Comparison of ENCODE assay signal across 11 cellular contexts in the genomic region with DNA sequence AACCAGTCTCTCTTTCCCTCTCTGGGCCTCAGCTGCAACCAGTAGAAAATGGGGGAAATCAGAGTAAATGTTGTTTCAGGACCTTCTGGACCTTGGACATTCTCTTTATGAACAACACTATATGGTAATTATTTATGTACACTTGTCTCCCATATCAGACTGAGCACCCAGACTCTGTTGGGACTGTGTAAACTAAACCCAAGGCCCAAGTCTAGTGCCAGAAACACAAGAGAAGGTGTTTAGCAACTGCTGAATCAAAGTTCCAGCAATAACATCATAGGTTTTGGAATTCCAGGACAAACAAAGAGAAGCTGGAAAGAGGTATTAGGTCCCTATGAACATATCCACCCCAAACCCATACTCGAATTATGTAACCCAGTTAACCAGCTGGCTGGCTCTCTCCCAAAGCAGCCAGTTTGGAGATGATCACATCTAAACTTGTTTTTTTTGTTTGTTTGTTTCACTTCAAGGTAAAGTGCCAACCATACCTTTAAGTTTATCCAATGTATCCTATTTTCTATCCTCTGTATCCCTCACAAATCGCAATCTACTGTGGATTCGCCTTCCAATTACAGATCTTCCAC. TPM values are rescaled to one million over a fixed set of nuclear protein-coding genes. Genes with fewer than 3 reads are reported as not detected.
DNase-seq lines count a peak whose midpoint lies in the region; TF ChIP-seq lines count a peak whose summit lies in the region.
"Had no signal": no experiment of that assay in that cellular context is flagged by ENCODE, and none has a peak within 500 bp of the region (broad histone marks: within the 10 kb centered on the region; RNA-seq: fewer than 3 reads in every experiment).

No MANE protein-coding gene starts in this region.

- H3K27me3 ChIP-seq in iPS-20b (ENCODE audit: insufficient read depth, low read length) (no peaks in the 10 kb centered on the region), smooth muscle cell (ENCODE audit: low read depth) (no peaks in the 10 kb centered on the region)

- no peaks in the 10 kb centered on the region for H3K27me3 Mint-ChIP-seq in activated CD4-positive, alpha-beta T cell treated with anti-CD3 and anti-CD28 coated beads, Interleukin-2, amount 10 ng/mL, durations not matched to agents 24 days and 14 days
- no peaks in the 10 kb centered on the region for H3K27me3 Mint-ChIP-seq in activated CD4-positive, alpha-beta memory T cell treated with anti-CD3 and anti-CD28 coated beads, Interleukin-2, amount 10 ng/mL, durations not matched to agents 7 days and 5 days

- peaks cover 63% of the 10 kb centered on the region for H3K79me2 ChIP-seq in smooth muscle cell (ENCODE audit: low read depth)

- peaks cover 10% of the 10 kb centered on the region for H3K36me3 Mint-ChIP-seq in activated CD4-positive, alpha-beta T cell treated with anti-CD3 and anti-CD28 coated beads, Interleukin-2, amount 10 ng/mL, durations not matched to agents 24 days and 14 days (ENCODE audit: low read depth)
- H3K36me3 Mint-ChIP-seq in activated CD4-positive, alpha-beta memory T cell treated with anti-CD3 and anti-CD28 coated beads, Interleukin-2, amount 10 ng/mL, durations not matched to agents 7 days and 5 days (ENCODE audit: low read depth), result peaks cover 15% of the 10 kb centered on the region

- H3K9me3 Mint-ChIP-seq in activated CD4-positive, alpha-beta T cell treated with anti-CD3 and anti-CD28 coated beads, Interleukin-2, amount 10 ng/mL, durations not matched to agents 24 days and 14 days, result peaks cover 4% of the 10 kb centered on the region
- H3K9me3 Mint-ChIP-seq in activated CD4-positive, alpha-beta memory T cell treated with anti-CD3 and anti-CD28 coated beads, Interleukin-2, amount 10 ng/mL, durations not matched to agents 7 days and 5 days, result no peaks in the 10 kb centered on the region

- H4K20me1 ChIP-seq in smooth muscle cell (ENCODE audit: low read depth), result peaks cover 39% of the 10 kb centered on the region

- CTCF ChIA-PET in activated CD4-positive, alpha-beta memory T cell treated with anti-CD3 and anti-CD28 coated beads, Interleukin-2, amount 10 ng/mL, durations not matched to agents 7 days and 5 days (lab: Charles Lee), result interaction anchor here (1.4 to 4.3 kb wide), 2 partner anchors 154 to 167 kb away, joined by 5 to 20 read pairs; no protein-coding TSS in a partner anchor

- intact Hi-C loops in activated CD4-positive, alpha-beta T cell treated with anti-CD3 and anti-CD28 coated beads, Interleukin-2, amount 10 ng/mL, durations not matched to agents 24 days and 14 days (cut with micrococcal nuclease), result loop anchor here (1.0 to 10.0 kb wide), 5 partner anchors 57 to 587 kb away; a partner anchor contains a TSS

- H2AFZ ChIP-seq in smooth muscle cell (ENCODE audit: low read depth), result no peak overlapping the region

- peak overlapping the region; percentile 86 for H3K4me2 ChIP-seq in smooth muscle cell

- POLR2A ChIA-PET in activated CD4-positive, alpha-beta memory T cell treated with anti-CD3 and anti-CD28 coated beads, Interleukin-2, amount 10 ng/mL, durations not matched to agents 7 days and 5 days (lab: Charles Lee), result interaction anchor here (0.7 to 2.2 kb wide), 2 partner anchors 84 to 87 kb away, joined by 3 to 5 read pairs; no protein-coding TSS in a partner anchor

- peaks cover 22% of the 10 kb centered on the region for H3K4me1 Mint-ChIP-seq in activated CD4-positive, alpha-beta T cell treated with anti-CD3 and anti-CD28 coated beads, Interleukin-2, amount 10 ng/mL, durations not matched to agents 24 days and 14 days
- peaks cover 31% of the 10 kb centered on the region for H3K4me1 Mint-ChIP-seq in activated CD4-positive, alpha-beta memory T cell treated with anti-CD3 and anti-CD28 coated beads, Interleukin-2, amount 10 ng/mL, durations not matched to agents 7 days and 5 days

- WGBS in smooth muscle cell (ENCODE audit: low lambda C conversion rate), result 98% methylated on average over 3 of the region's 3 CpGs

- no peak overlapping the region for H3K27ac ChIP-seq in iPS-20b (ENCODE audit: low read length)
- H3K27ac ChIP-seq in smooth muscle cell (ENCODE audit: low read depth), result peak overlapping the region; percentile 83

- TF ChIP-seq CTCF in smooth muscle cell (IDR thresholded peaks at IDR 0.05; ENCODE audit: borderline replicate concordance, insufficient read depth, poor library complexity, severe bottlenecking), result no peak

- peaks cover 4% of the 10 kb centered on the region for H3F3A ChIP-seq in smooth muscle cell (ENCODE audit: low read depth)

- no peaks in the 10 kb centered on the region for H3K9me3 ChIP-seq in iPS-20b (ENCODE audit: insufficient read depth, low read depth, low read length)
- no peaks in the 10 kb centered on the region for H3K9me3 ChIP-seq in smooth muscle cell (replicated peaks; ENCODE audit: low read depth)

- H3K36me3 ChIP-seq in iPS-20b (ENCODE audit: insufficient read depth, low read depth, low read length) (no peaks in the 10 kb centered on the region), smooth muscle cell (ENCODE audit: low read depth) (no peaks in the 10 kb centered on the region)

- peak overlapping the region; percentile 98 for H3K27ac Mint-ChIP-seq in activated CD4-positive, alpha-beta T cell treated with anti-CD3 and anti-CD28 coated beads, Interleukin-2, amount 10 ng/mL, durations not matched to agents 24 days and 14 days
- peak overlapping the region; percentile 77 for H3K27ac Mint-ChIP-seq in activated CD4-positive, alpha-beta memory T cell treated with anti-CD3 and anti-CD28 coated beads, Interleukin-2, amount 10 ng/mL, durations not matched to agents 7 days and 5 days

- H3K4me3 ChIP-seq in iPS-20b (ENCODE audit: low read length) (peak overlapping the region; percentile 81; the same call in 1 of the 2 replicates), smooth muscle cell (no peak overlapping the region)

- H3K4me1 ChIP-seq in iPS-20b (ENCODE audit: insufficient read depth, low read length), result peaks cover 18% of the 10 kb centered on the region
- H3K4me1 ChIP-seq in smooth muscle cell (ENCODE audit: low read depth), result peaks cover 34% of the 10 kb centered on the region

- H3K9ac ChIP-seq in iPS-20b (ENCODE audit: low read depth, low read length) (peak overlapping the region; percentile 73; the same call in 1 of the 2 replicates), smooth muscle cell (ENCODE audit: low read depth) (no peak overlapping the region)

- peak; percentile 60 for DNase-seq in activated CD4-positive, alpha-beta T cell treated with anti-CD3 and anti-CD28 coated beads, Interleukin-2, amount 10 ng/mL, durations not matched to agents 24 days and 14 days
- no peak for DNase-seq in activated CD4-positive, alpha-beta T cell treated with anti-CD3 and anti-CD28 coated beads for 1 hour
- DNase-seq in activated CD4-positive, alpha-beta memory T cell treated with anti-CD3 and anti-CD28 coated beads, Interleukin-2, amount 10 ng/mL, durations not matched to agents 7 days and 5 days, result no peak
- DNase-seq in smooth muscle cell (lab: John Stamatoyannopoulos, UW; ENCODE audit: unreplicated experiment) (no peak), NCI-H345 (lab: John Stamatoyannopoulos, UW) (no peak), iPS-NIHi11 (ENCODE audit: low spot score) (no peak), germinal center (ENCODE audit: low spot score) (no peak)
- DNase-seq: activated CD4-positive, CD25-positive, alpha-beta regulatory T cell treated with anti-CD3 and anti-CD28 coated beads, Interleukin-2, amount 50 U/mL, for 72 hours; NCI-H82; right cardiac atrium had no signal

- peak overlapping the region; percentile 93 for H3K4me3 Mint-ChIP-seq in activated CD4-positive, alpha-beta T cell treated with anti-CD3 and anti-CD28 coated beads, Interleukin-2, amount 10 ng/mL, durations not matched to agents 24 days and 14 days
- peak overlapping the region; percentile 88 for H3K4me3 Mint-ChIP-seq in activated CD4-positive, alpha-beta memory T cell treated with anti-CD3 and anti-CD28 coated beads, Interleukin-2, amount 10 ng/mL, durations not matched to agents 7 days and 5 days

RNA-seq across cellular contexts. Expression of a gene that starts 1.9 kb away (rescaled TPM):
- 29.6 and 32.1 TPM in 2 replicates for total RNA-seq in activated CD4-positive, alpha-beta T cell treated with anti-CD3 and anti-CD28 coated beads, Interleukin-2, amount 10 ng/mL, durations not matched to agents 24 days and 14 days
- total RNA-seq in activated CD4-positive, alpha-beta memory T cell treated with anti-CD3 and anti-CD28 coated beads, Interleukin-2, amount 10 ng/mL, durations not matched to agents 7 days and 5 days, result 10 to 100 TPM; 42.1 to 44.4 TPM
- total RNA-seq in smooth muscle cell, result 25.3 and 27.5 TPM in 2 replicates
- 10.1 and 11.3 TPM in 2 replicates for polyA plus RNA-seq in smooth muscle cell
